ENCODE assay signal across 8 cellular contexts in the genomic region with DNA sequence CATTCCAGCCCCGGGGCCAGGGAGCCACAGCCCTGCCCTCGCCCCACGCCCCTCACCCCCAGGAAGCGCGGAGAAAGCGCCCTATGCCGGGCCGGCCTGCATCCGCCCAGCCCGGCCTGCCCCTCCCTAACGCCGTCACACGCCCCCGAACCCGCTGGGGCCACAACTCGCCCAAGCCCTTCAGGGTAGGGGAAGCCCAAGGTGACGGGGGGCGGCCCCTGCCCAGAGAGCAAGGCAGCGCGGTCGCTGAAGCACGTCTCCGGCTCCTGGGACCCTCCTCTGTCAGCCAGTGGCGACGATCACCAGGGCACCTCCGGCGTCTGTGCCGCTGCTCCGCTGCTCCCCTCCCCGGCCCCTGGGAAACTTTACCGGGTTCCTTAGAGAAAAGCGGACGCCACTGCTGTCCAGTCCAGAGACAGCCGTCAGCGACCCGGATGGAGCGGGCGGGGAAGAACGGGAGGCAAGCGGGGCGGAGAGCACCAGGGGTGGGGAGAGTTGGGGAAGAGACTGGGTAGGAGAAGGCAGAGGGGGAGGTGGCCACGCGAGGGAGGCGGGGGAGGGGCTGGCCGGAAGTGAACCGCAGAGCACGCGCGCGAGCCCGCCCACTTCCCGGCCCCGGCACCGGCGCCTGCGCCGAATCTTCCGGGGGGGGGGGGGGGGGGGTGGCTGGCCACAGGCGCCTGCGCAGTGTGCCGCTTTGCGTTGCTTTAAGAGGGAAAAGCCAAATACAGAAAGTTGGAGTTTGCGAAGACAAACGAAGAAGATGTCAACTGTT. TPM values are rescaled to one million over a fixed set of nuclear protein-coding genes. Genes with fewer than 3 reads are reported as not detected.
A peak's percentile ranks its signal among the peaks of the same experiment; 100 is the strongest.
DNase-seq lines count a peak whose midpoint lies in the region; ATAC-seq and TF ChIP-seq lines count a peak whose summit lies in the region.

A gene with protein sequence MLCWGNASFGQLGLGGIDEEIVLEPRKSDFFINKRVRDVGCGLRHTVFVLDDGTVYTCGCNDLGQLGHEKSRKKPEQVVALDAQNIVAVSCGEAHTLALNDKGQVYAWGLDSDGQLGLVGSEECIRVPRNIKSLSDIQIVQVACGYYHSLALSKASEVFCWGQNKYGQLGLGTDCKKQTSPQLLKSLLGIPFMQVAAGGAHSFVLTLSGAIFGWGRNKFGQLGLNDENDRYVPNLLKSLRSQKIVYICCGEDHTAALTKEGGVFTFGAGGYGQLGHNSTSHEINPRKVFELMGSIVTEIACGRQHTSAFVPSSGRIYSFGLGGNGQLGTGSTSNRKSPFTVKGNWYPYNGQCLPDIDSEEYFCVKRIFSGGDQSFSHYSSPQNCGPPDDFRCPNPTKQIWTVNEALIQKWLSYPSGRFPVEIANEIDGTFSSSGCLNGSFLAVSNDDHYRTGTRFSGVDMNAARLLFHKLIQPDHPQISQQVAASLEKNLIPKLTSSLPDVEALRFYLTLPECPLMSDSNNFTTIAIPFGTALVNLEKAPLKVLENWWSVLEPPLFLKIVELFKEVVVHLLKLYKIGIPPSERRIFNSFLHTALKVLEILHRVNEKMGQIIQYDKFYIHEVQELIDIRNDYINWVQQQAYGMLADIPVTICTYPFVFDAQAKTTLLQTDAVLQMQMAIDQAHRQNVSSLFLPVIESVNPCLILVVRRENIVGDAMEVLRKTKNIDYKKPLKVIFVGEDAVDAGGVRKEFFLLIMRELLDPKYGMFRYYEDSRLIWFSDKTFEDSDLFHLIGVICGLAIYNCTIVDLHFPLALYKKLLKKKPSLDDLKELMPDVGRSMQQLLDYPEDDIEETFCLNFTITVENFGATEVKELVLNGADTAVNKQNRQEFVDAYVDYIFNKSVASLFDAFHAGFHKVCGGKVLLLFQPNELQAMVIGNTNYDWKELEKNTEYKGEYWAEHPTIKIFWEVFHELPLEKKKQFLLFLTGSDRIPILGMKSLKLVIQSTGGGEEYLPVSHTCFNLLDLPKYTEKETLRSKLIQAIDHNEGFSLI (minus strand): TSS at position 509 of the 775 bp plus-strand sequence. CDS start 2,175 bp downstream, outside the sequence.

- intact Hi-C loops in vagina (cut with DNase I), result no loop called here

- H3K9ac ChIP-seq in rectal smooth muscle tissue (ENCODE audit: low read length), result peak within 1 kb of the TSS; percentile 99

- H3K4me1 ChIP-seq in rectal smooth muscle tissue (ENCODE audit: control insufficient read depth, insufficient read depth, low read length) (peaks cover 6% of the 10 kb centered on the region), vagina (peaks cover 38% of the 10 kb centered on the region)

- ATAC-seq in GM18499 (IDR thresholded peaks at IDR 0.05; ENCODE audit: insufficient read depth, unreplicated experiment) (peak; percentile 70), HG02840 (IDR thresholded peaks at IDR 0.05; ENCODE audit: low FRiP score, unreplicated experiment) (peak; percentile 85)

- no peaks in the 10 kb centered on the region for H3K27me3 ChIP-seq in rectal smooth muscle tissue (ENCODE audit: control insufficient read depth, insufficient read depth, low read length)
- no peaks in the 10 kb centered on the region for H3K27me3 ChIP-seq in vagina

- DNase-seq in NCI-H146 treated with DMSO at 0.1 percent for 48 hours (lab: John Stamatoyannopoulos, UW; ENCODE audit: unreplicated experiment), result peak; percentile 69
- DNase-seq in T-helper 9 cell, result peak; percentile 90
- DNase-seq in astrocyte of the cerebellum (ENCODE audit: low read depth), result peak; percentile 81
- DNase-seq in hepatic stellate cell (ENCODE audit: low spot score), result peak; percentile 95
- peak; percentile 95 to 96 for DNase-seq in vagina (ENCODE audit: extremely low spot score in 2 of 2)

- H3K9me3 ChIP-seq in vagina, result no peaks in the 10 kb centered on the region

- H3K4me3 ChIP-seq in astrocyte of the cerebellum (ENCODE audit: low read depth, low read length) (peak within 1 kb of the TSS; percentile 96), rectal smooth muscle tissue (ENCODE audit: low read length) (peak within 1 kb of the TSS; percentile 95), vagina (peak within 1 kb of the TSS; percentile 77 to 78)

- H3K36me3 ChIP-seq in rectal smooth muscle tissue (ENCODE audit: control insufficient read depth, insufficient read depth, low read length) (no peaks in the 10 kb centered on the region), vagina (no peaks in the 10 kb centered on the region)

- H3K27ac ChIP-seq in rectal smooth muscle tissue (ENCODE audit: low read depth, low read length) (peak within 1 kb of the TSS; percentile 98), vagina (peak within 1 kb of the TSS; percentile 96)

- TF ChIP-seq POLR2A in vagina (IDR thresholded peaks at IDR 0.05), result peak in 1 of 2 donors; percentile 70

- no peak for TF ChIP-seq CTCF in astrocyte of the cerebellum (IDR thresholded peaks at IDR 0.05; ENCODE audit: low read depth, low read length, missing control alignments)
- TF ChIP-seq CTCF in vagina (IDR thresholded peaks at IDR 0.05), result no peak

- in situ Hi-C loops in astrocyte of the cerebellum (cut with HindIII; ENCODE audit: low sequenced_read_pairs), result loop anchor here (25.0 kb wide), 1 partner anchor 188 kb away; a partner anchor contains a TSS

RNA-seq across cellular contexts. Expression of the gene that starts here (rescaled TPM):
- total RNA-seq in vagina, result 47.9 TPM

Comparison
In these comparisons a context has a peak if more than half of its experiments do, and no peak if none do; other contexts are left out.
1. Peak in every context shown above with its lines: DNase-seq, ATAC-seq, H3K4me3 ChIP-seq and H3K27ac ChIP-seq.